ENCODE assay signal across 8 cellular contexts in the genomic region with DNA sequence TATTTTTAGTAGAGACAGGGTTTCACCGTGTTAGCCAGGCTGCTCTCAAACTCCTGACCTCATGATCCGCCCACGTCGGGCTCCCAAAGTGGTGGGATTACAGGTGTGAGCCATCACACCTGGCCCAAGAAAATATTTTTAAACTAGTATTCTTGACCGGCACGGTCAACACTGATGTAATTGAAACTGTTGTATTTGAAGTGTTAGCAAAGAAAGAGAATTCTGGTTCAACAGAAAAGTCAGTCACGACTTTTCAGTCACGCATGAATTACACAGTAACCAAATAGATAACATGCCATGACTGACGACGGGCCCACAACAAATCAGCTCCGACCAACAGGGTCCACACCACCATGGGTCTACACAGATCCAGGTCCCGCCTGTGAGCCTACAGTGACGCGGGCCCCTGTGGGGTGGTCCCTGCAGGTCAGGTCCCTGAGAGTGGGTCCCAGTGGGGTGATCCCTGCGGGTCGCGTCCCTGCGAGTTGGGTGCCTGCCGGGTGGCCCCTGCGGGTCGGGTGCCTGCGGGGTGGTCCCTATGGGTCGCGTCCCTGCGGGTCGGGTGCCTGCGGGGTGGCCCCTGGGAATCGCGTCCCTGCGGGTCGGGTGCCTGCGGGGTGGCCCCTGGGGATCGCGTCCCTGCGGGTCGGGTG. TPM values are rescaled to one million over a fixed set of nuclear protein-coding genes. Genes with fewer than 3 reads are reported as not detected.
DNase-seq lines count a peak whose midpoint lies in the region; ATAC-seq and TF ChIP-seq lines count a peak whose summit lies in the region.

No MANE protein-coding gene starts in this region.

- ATAC-seq in heart left ventricle, result no peak
- no peak for ATAC-seq in left cardiac atrium
- no peak for ATAC-seq in GM21786 (IDR thresholded peaks at IDR 0.05; ENCODE audit: unreplicated experiment)
- no peak for ATAC-seq in HG02852 (IDR thresholded peaks at IDR 0.05; ENCODE audit: unreplicated experiment)
- no peak for ATAC-seq in GM19452 (IDR thresholded peaks at IDR 0.05; ENCODE audit: unreplicated experiment)

- H3K27ac ChIP-seq in heart left ventricle (peak overlapping the region; percentile 88 to 99 (median 95)), muscle layer of duodenum (ENCODE audit: low read length) (peak overlapping the region; percentile 39)
- H3K27ac ChIP-seq in effector memory CD4-positive, alpha-beta T cell (ENCODE audit: insufficient read depth, low read length, poor library complexity, severe bottlenecking), result peak overlapping the region; percentile 86

- peaks cover 18% of the 10 kb centered on the region for H3K4me1 Mint-ChIP-seq in T-helper 2 cell treated with Interferon-gamma antibody and Interleukin-4, amounts not matched to agents 5 μg/mL and 100 μg/mL, for 36 hours (ENCODE audit: low read depth)

- H3K36me3 ChIP-seq in heart left ventricle (peaks cover 0 to 7% (median 0%) of the 10 kb centered on the region in 9 donors), muscle layer of duodenum (ENCODE audit: control insufficient read depth in 1 of 2, insufficient read depth in 2 of 2, low read length in 2 of 2) (no peaks in the 10 kb centered on the region)
- H3K36me3 ChIP-seq in effector memory CD4-positive, alpha-beta T cell (ENCODE audit: control insufficient read depth, insufficient read depth, low read length), result no peaks in the 10 kb centered on the region

- H3K9me3 Mint-ChIP-seq in T-helper 2 cell treated with Interferon-gamma antibody and Interleukin-4, amounts not matched to agents 5 μg/mL and 100 μg/mL, for 36 hours, result no peaks in the 10 kb centered on the region

- intact Hi-C loops in heart left ventricle (cut with DNase I), result loop anchor here in 3 of 10 donors (2.0 to 10.0 kb wide), 4 partner anchors 15 to 239 kb away; partner anchors contain the start of genes ABHD16B (in 1 of the 3), RTEL1 (in 1 of the 3) and TPD52L2 (in 1 of the 3)
- intact Hi-C loops in left cardiac atrium (cut with DNase I), result no loop called here

- peak overlapping the region; percentile 83 for H3K27ac Mint-ChIP-seq in T-helper 2 cell treated with Interferon-gamma antibody and Interleukin-4, amounts not matched to agents 5 μg/mL and 100 μg/mL, for 36 hours

- WGBS in heart left ventricle, 4 donors, result 16 to 31% (median 23%) methylated on average over 19 to 36 of the region's 36 CpGs

- no peak for TF ChIP-seq POLR2A in heart left ventricle (IDR thresholded peaks at IDR 0.05)

- H3K27me3 Mint-ChIP-seq in T-helper 2 cell treated with Interferon-gamma antibody and Interleukin-4, amounts not matched to agents 5 μg/mL and 100 μg/mL, for 36 hours (ENCODE audit: low read depth), result no peaks in the 10 kb centered on the region

- TF ChIP-seq CTCF in heart left ventricle (IDR thresholded peaks at IDR 0.05), result no peak

- no peaks in the 10 kb centered on the region for H3K27me3 ChIP-seq in heart left ventricle
- H3K27me3 ChIP-seq in effector memory CD4-positive, alpha-beta T cell (replicated peaks; ENCODE audit: control insufficient read depth, insufficient read depth, low read length, poor library complexity, severe bottlenecking), result no peaks in the 10 kb centered on the region
- no peaks in the 10 kb centered on the region for H3K27me3 ChIP-seq in muscle layer of duodenum (ENCODE audit: low read depth, low read length)

- H3K4me3 Mint-ChIP-seq in T-helper 2 cell treated with Interferon-gamma antibody and Interleukin-4, amounts not matched to agents 5 μg/mL and 100 μg/mL, for 36 hours, result peak overlapping the region; percentile 89

- H3K4me3 ChIP-seq in heart left ventricle, result peak overlapping the region; percentile 58 to 95 (median 86)
- H3K4me3 ChIP-seq in effector memory CD4-positive, alpha-beta T cell (ENCODE audit: insufficient read depth, low read depth, low read length, poor library complexity, severe bottlenecking), result peak overlapping the region; percentile 81
- peak overlapping the region; percentile 66 to 71 for H3K4me3 ChIP-seq in muscle layer of duodenum (ENCODE audit: low read depth in 1 of 2, low read length in 2 of 2)

- peaks cover 18% of the 10 kb centered on the region for H3K36me3 Mint-ChIP-seq in T-helper 2 cell treated with Interferon-gamma antibody and Interleukin-4, amounts not matched to agents 5 μg/mL and 100 μg/mL, for 36 hours (ENCODE audit: low read depth)

- DNase-seq in heart left ventricle (peak in 4 of 5 donors; percentile 29 to 46 (median 34)), left cardiac atrium (no peak)
- no peak for DNase-seq in T-helper 2 cell treated with Interferon-gamma antibody and Interleukin-4, amounts not matched to agents 5 μg/mL and 100 μg/mL, for 36 hours (ENCODE audit: low spot score)
- no peak for DNase-seq in effector memory CD4-positive, alpha-beta T cell

- H3K9me3 ChIP-seq in heart left ventricle (no peaks in the 10 kb centered on the region), muscle layer of duodenum (ENCODE audit: control insufficient read depth in 1 of 2, low read length in 2 of 2) (no peaks in the 10 kb centered on the region)
- H3K9me3 ChIP-seq in effector memory CD4-positive, alpha-beta T cell (ENCODE audit: control insufficient read depth, low read length), result no peaks in the 10 kb centered on the region

- peaks cover 0 to 28% (median 13%) of the 10 kb centered on the region in 12 donors for H3K4me1 ChIP-seq in heart left ventricle
- peaks cover 11% of the 10 kb centered on the region for H3K4me1 ChIP-seq in effector memory CD4-positive, alpha-beta T cell (ENCODE audit: control insufficient read depth, insufficient read depth, low read length, poor library complexity, severe bottlenecking)
- peaks cover 5 to 20% of the 10 kb centered on the region in 2 donors for H3K4me1 ChIP-seq in muscle layer of duodenum (ENCODE audit: control insufficient read depth in 1 of 2, insufficient read depth in 2 of 2, low read length in 2 of 2)

RNA-seq across cellular contexts. Expression of gene GMEB2, which starts 1.0 kb away (rescaled TPM):
- 10 to 100 TPM in 1 of 9 donors, 1 to 10 TPM in 8; 4.3 to 10.0 (median 5.9) TPM for total RNA-seq in heart left ventricle
- 1 to 10 TPM; 6.3 to 8.6 TPM for polyA plus RNA-seq in heart left ventricle
- 1 to 10 TPM; 5.7 to 7.9 TPM for total RNA-seq in left cardiac atrium

RNA-seq across cellular contexts. Expression of gene STMN3, which starts 27.3 kb away (rescaled TPM):
- total RNA-seq in heart left ventricle (10 to 100 TPM in 2 of 9 donors, 1 to 10 TPM in 7; 2.9 to 15.6 (median 4.7) TPM), left cardiac atrium (1 to 10 TPM; 6.9 to 8.4 TPM)
- polyA plus RNA-seq in heart left ventricle, result 1 to 10 TPM; 5.2 to 6.7 TPM

RNA-seq across cellular contexts. Expression of gene RTEL1, which starts 32.2 kb away (rescaled TPM):
- total RNA-seq in heart left ventricle (10 to 100 TPM in 5 of 9 donors, 1 to 10 TPM in 4; 3.0 to 17.8 (median 10.1) TPM), left cardiac atrium (10 to 100 TPM; 13.5 to 17.3 TPM)
- 1 to 10 TPM; 5.9 to 7.1 TPM for polyA plus RNA-seq in heart left ventricle

RNA-seq across cellular contexts. Expression of gene HELZ2, which starts 51.9 kb away (rescaled TPM):
- total RNA-seq in heart left ventricle (10 to 100 TPM; 10.4 to 34.6 (median 20.9) TPM), left cardiac atrium (10 to 100 TPM; 12.1 to 36.0 TPM)
- polyA plus RNA-seq in heart left ventricle, result 1 to 10 TPM; 7.2 to 8.8 TPM

Comparison
In these comparisons a context has a peak if more than half of its experiments do, and no peak if none do; other contexts are left out.
1. DNase-seq: peak in heart left ventricle (4 of 5); none in left cardiac atrium (single experiment), T-helper 2 cell treated with Interferon-gamma antibody and Interleukin-4, amounts not matched to agents 5 μg/mL and 100 μg/mL, for 36 hours (single experiment) and effector memory CD4-positive, alpha-beta T cell (0 of 3).
2. H3K27ac ChIP-seq: peak in every context shown above with its lines; median percentile 95 in heart left ventricle; 86 in effector memory CD4-positive, alpha-beta T cell; 39 in muscle layer of duodenum.
3. Peak in every context shown above with its lines, with median percentiles within 50 percentile points of each other: H3K4me3 ChIP-seq.